1 cellular context compared by ENCODE assay signal in genomic region chr17:14737984-14738651, GRCh38.
TF ChIP-seq lines count a peak whose summit lies in the region.

No MANE protein-coding gene starts in this region.

TF ChIP-seq in HepG2, 621 proteins besides CTCF, POLR2A, EP300 and RAD21 (continued from another document and continues in another):
- TF ChIP-seq ZNF318 (CRISPR knock-in tag; IDR thresholded peaks at IDR 0.05), result no peak
- TF ChIP-seq NFYC (CRISPR knock-in tag; IDR thresholded peaks at IDR 0.05), result no peak
- TF ChIP-seq CREBL2 (CRISPR knock-in tag; IDR thresholded peaks at IDR 0.05; ENCODE audit: borderline replicate concordance), result no peak
- peak; percentile 71; the same call in 1 of the 2 replicates for TF ChIP-seq ZNF501 (CRISPR knock-in tag; IDR thresholded peaks at IDR 0.05)
- TF ChIP-seq SOX6 (IDR thresholded peaks at IDR 0.05), result no peak
- peak; percentile 79 for TF ChIP-seq SOX6 (CRISPR knock-in tag; IDR thresholded peaks at IDR 0.05)
- peak; percentile 87 for TF ChIP-seq ZNF263 (CRISPR knock-in tag; IDR thresholded peaks at IDR 0.05)
- peak; percentile 23; the same call in 1 of the 2 replicates for TF ChIP-seq NFIC (IDR thresholded peaks at IDR 0.05; ENCODE audit: low read length)
- no peak for TF ChIP-seq GABPA (IDR thresholded peaks at IDR 0.05; ENCODE audit: low read depth, low read length)
- TF ChIP-seq GABPA (CRISPR knock-in tag; IDR thresholded peaks at IDR 0.05; ENCODE audit: low read depth), result peak; percentile 35; the same call in 1 of the 2 replicates
- TF ChIP-seq PBX3 (CRISPR knock-in tag; IDR thresholded peaks at IDR 0.05; ENCODE audit: borderline replicate concordance), result no peak
- TF ChIP-seq MAX (IDR thresholded peaks at IDR 0.05), result peak; percentile 70
- peak; percentile 51; the same call in 1 of the 2 replicates for TF ChIP-seq NCOA2 (CRISPR knock-in tag; IDR thresholded peaks at IDR 0.05)
- peak; percentile 80 for TF ChIP-seq SKI (IDR thresholded peaks at IDR 0.05; ENCODE audit: partially characterized antibody)
- TF ChIP-seq SALL1 (CRISPR knock-in tag; IDR thresholded peaks at IDR 0.05), result peak; percentile 97
- no peak for TF ChIP-seq ZNF597 (CRISPR knock-in tag; IDR thresholded peaks at IDR 0.05)
- no peak for TF ChIP-seq THAP7 (CRISPR knock-in tag; IDR thresholded peaks at IDR 0.05)
- TF ChIP-seq SP5 (CRISPR knock-in tag; IDR thresholded peaks at IDR 0.05; ENCODE audit: borderline replicate concordance, low read depth), result peak; percentile 28; the same call in 1 of the 2 replicates
- TF ChIP-seq SRY (CRISPR knock-in tag; IDR thresholded peaks at IDR 0.05), result no peak
- TF ChIP-seq HIVEP1 (CRISPR knock-in tag; IDR thresholded peaks at IDR 0.05), result peak; percentile 86; the same call in 1 of the 2 replicates
- no peak for TF ChIP-seq ZMAT5 (CRISPR knock-in tag; IDR thresholded peaks at IDR 0.05; ENCODE audit: borderline replicate concordance, low read depth)
- TF ChIP-seq KDM2A (CRISPR knock-in tag; IDR thresholded peaks at IDR 0.05; ENCODE audit: borderline replicate concordance, low read depth), result peak; percentile 71; the same call in 1 of the 2 replicates
- peak; percentile 90 for TF ChIP-seq HDAC2 (CRISPR knock-in tag; IDR thresholded peaks at IDR 0.05)
- no peak for TF ChIP-seq ZBTB20 (CRISPR knock-in tag; IDR thresholded peaks at IDR 0.05; ENCODE audit: borderline replicate concordance, low read depth)
- peak; percentile 28; the same call in 1 of the 2 replicates for TF ChIP-seq FOXJ3 (CRISPR knock-in tag; IDR thresholded peaks at IDR 0.05; ENCODE audit: borderline replicate concordance)
- no peak for TF ChIP-seq ZNF562 (CRISPR knock-in tag; IDR thresholded peaks at IDR 0.05; ENCODE audit: borderline replicate concordance)
- TF ChIP-seq ZBTB4 (CRISPR knock-in tag; IDR thresholded peaks at IDR 0.05; ENCODE audit: borderline replicate concordance), result 0 out of 2 replicates have a peak, but pooled peaks have one; percentile 26
- no peak for TF ChIP-seq ZNF441 (CRISPR knock-in tag; IDR thresholded peaks at IDR 0.05; ENCODE audit: borderline replicate concordance)
- no peak for TF ChIP-seq HOXD1 (CRISPR knock-in tag; IDR thresholded peaks at IDR 0.05)
- TF ChIP-seq ZNF773 (CRISPR knock-in tag; IDR thresholded peaks at IDR 0.05; ENCODE audit: borderline replicate concordance), result no peak
- TF ChIP-seq MNT (IDR thresholded peaks at IDR 0.05), result peak; percentile 52; the same call in 1 of the 2 replicates
- TF ChIP-seq ARID3A (IDR thresholded peaks at IDR 0.05; ENCODE audit: low read depth, low read length), result peak; percentile 42
- TF ChIP-seq MTA3 (CRISPR knock-in tag; IDR thresholded peaks at IDR 0.05), result no peak
- peak; percentile 95 for TF ChIP-seq ARID5B (CRISPR knock-in tag; IDR thresholded peaks at IDR 0.05)
